19 cellular contexts compared by ENCODE assay signal in the genomic region with DNA sequence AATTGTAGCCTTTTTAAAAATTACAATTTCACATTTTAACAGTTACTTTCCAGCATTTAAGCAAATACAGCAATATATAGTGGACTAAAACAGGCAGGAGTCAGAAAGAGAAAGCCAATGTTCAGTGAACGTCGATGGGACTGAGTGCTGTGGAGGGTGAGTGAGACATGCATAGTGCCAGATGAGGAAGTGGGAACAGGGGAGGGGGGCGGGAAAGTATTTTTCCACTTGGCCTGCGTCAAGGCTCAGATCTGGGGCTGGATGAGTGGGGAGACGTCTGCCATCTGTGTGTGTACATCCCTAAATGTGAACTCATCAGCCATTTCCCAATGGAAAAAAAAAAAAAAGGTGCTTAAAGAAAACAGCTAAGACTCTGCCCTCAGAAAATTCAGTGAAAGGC. TPM values are rescaled to one million over a fixed set of nuclear protein-coding genes. Genes with fewer than 3 reads are reported as not detected.
DNase-seq lines count a peak whose midpoint lies in the region; ATAC-seq and TF ChIP-seq lines count a peak whose summit lies in the region.
"Had no signal": no experiment of that assay in that cellular context is flagged by ENCODE, and none has a peak within 500 bp of the region (broad histone marks: within the 10 kb centered on the region; RNA-seq: fewer than 3 reads in every experiment).

No MANE protein-coding gene starts in this region.

- intact Hi-C loops in upper lobe of right lung (cut with DNase I): no loop called here

- H3K4me1 ChIP-seq in upper lobe of right lung: no peaks in the 10 kb centered on the region

- TF ChIP-seq CTCF in upper lobe of right lung (IDR thresholded peaks at IDR 0.05): no peak

- no peak overlapping the region for H3K4me3 ChIP-seq in upper lobe of right lung
- H3K4me3 ChIP-seq: GM23338, heart right ventricle, Peyer's patch, thyroid gland had no signal

- ATAC-seq in GM21529 (IDR thresholded peaks at IDR 0.05; ENCODE audit: unreplicated experiment) (peak; percentile 57), upper lobe of right lung (no peak), GM21528 (IDR thresholded peaks at IDR 0.05; ENCODE audit: low FRiP score, unreplicated experiment) (no peak)
- ATAC-seq: activated naive CD8-positive, alpha-beta T cell treated with anti-CD3 and anti-CD28 coated beads, Interleukin-2, amount 50 U/mL, for 24 hours; GM23338; T-helper 17 cell had no signal

- no peak overlapping the region for H3K27ac ChIP-seq in upper lobe of right lung
- H3K27ac ChIP-seq: C4-2B, thyroid gland had no signal

- no peaks in the 10 kb centered on the region for H3K9me3 ChIP-seq in upper lobe of right lung
- H3K9me3 ChIP-seq: thyroid gland had no signal

- DNase-seq in NCI-H2171 (lab: John Stamatoyannopoulos, UW): peak; percentile 54
- DNase-seq in dermis microvascular lymphatic vessel endothelial cell (ENCODE audit: low read depth in 2 of 2): peak; percentile 17 to 20
- peak; percentile 39 for DNase-seq in pons (ENCODE audit: low spot score)
- DNase-seq in upper lobe of right lung: no peak
- DNase-seq in putamen (ENCODE audit: low spot score): no peak
- DNase-seq in kidney tubule cell (ENCODE audit: low spot score): no peak
- DNase-seq: activated CD4-positive, alpha-beta T cell treated with anti-CD3 and anti-CD28 coated beads for 48 hours; activated naive CD8-positive, alpha-beta T cell treated with anti-CD3 and anti-CD28 coated beads, Interleukin-2, amount 50 U/mL, for 24 hours; activated T-cell treated with anti-CD3 and anti-CD28 coated beads for 4 hours; heart right ventricle; NCI-H1417; NCI-H446 treated with DMSO at 0.1 percent for 48 hours; Peyer's patch; T-helper 17 cell; thyroid gland had no signal

- H3K27me3 ChIP-seq in upper lobe of right lung: no peaks in the 10 kb centered on the region
- H3K27me3 ChIP-seq: heart right ventricle, Peyer's patch, thyroid gland had no signal

- no peaks in the 10 kb centered on the region for H3K36me3 ChIP-seq in upper lobe of right lung
- H3K36me3 ChIP-seq: Peyer's patch, thyroid gland had no signal

RNA-seq across cellular contexts. Expression of a gene that starts 19.2 kb away (rescaled TPM):
- total RNA-seq in dermis microvascular lymphatic vessel endothelial cell: 4.4 and 7.6 TPM in 2 replicates
- total RNA-seq in upper lobe of right lung: 15.0 TPM

Comparison
In these comparisons a context has a peak if more than half of its experiments do, and no peak if none do; other contexts are left out.
1. DNase-seq: peak in NCI-H2171 (single experiment), dermis microvascular lymphatic vessel endothelial cell (2 of 2) and pons (single experiment); none in upper lobe of right lung (single experiment), putamen (single experiment) and kidney tubule cell (single experiment).